Comparison of ENCODE assay signal across 11 cellular contexts in genomic region chr2:74496997-74497776, GRCh38. TPM values are rescaled to one million over a fixed set of nuclear protein-coding genes. Genes with fewer than 3 reads are reported as not detected.
DNase-seq lines count a peak whose midpoint lies in the region; ATAC-seq lines count a peak whose summit lies in the region.
"Had no signal": no experiment of that assay in that cellular context is flagged by ENCODE, and none has a peak within 500 bp of the region (broad histone marks: within the 10 kb centered on the region; RNA-seq: fewer than 3 reads in every experiment).

No MANE protein-coding gene starts in this region.

- POLR2A ChIA-PET in activated CD4-positive, alpha-beta T cell treated with anti-CD3 and anti-CD28 coated beads, Interleukin-2, amount 10 ng/mL, durations not matched to agents 7 days and 5 days (lab: Charles Lee) = no interaction called here

- peaks cover 28% of the 10 kb centered on the region for H3K36me3 Mint-ChIP-seq in activated CD4-positive, alpha-beta T cell treated with anti-CD3 and anti-CD28 coated beads, Interleukin-2, amount 10 ng/mL, durations not matched to agents 7 days and 5 days (ENCODE audit: low read depth)
- H3K36me3 Mint-ChIP-seq in activated T-helper 2 cell treated with anti-CD3 and anti-CD28 coated beads, Interferon-gamma antibody, Interleukin-2, Interleukin-4, amounts not matched to agents 10 μg/mL and 5 μg/mL and 100 μg/mL, durations not matched to agents 14 hours and 24 hours and 36 hours (ENCODE audit: low read depth) = peaks cover 41% of the 10 kb centered on the region
- peaks cover 38% of the 10 kb centered on the region for H3K36me3 Mint-ChIP-seq in stimulated activated effector memory CD8-positive, alpha-beta T cell treated with anti-CD3 and anti-CD28 coated beads, Interleukin-12 subunit alpha, Interleukin-12 subunit beta, amount 100 ng/mL, for 72 hours

- peaks cover 44% of the 10 kb centered on the region for H3K27me3 Mint-ChIP-seq in activated CD4-positive, alpha-beta T cell treated with anti-CD3 and anti-CD28 coated beads, Interleukin-2, amount 10 ng/mL, durations not matched to agents 7 days and 5 days
- peaks cover 25% of the 10 kb centered on the region for H3K27me3 Mint-ChIP-seq in activated T-helper 2 cell treated with anti-CD3 and anti-CD28 coated beads, Interferon-gamma antibody, Interleukin-2, Interleukin-4, amounts not matched to agents 10 μg/mL and 5 μg/mL and 100 μg/mL, durations not matched to agents 14 hours and 24 hours and 36 hours (ENCODE audit: low read depth)

- H3K4me1 Mint-ChIP-seq in activated CD4-positive, alpha-beta T cell treated with anti-CD3 and anti-CD28 coated beads, Interleukin-2, amount 10 ng/mL, durations not matched to agents 7 days and 5 days = peaks cover 30% of the 10 kb centered on the region
- peaks cover 21% of the 10 kb centered on the region for H3K4me1 Mint-ChIP-seq in activated T-helper 2 cell treated with anti-CD3 and anti-CD28 coated beads, Interferon-gamma antibody, Interleukin-2, Interleukin-4, amounts not matched to agents 10 μg/mL and 5 μg/mL and 100 μg/mL, durations not matched to agents 14 hours and 24 hours and 36 hours (ENCODE audit: low read depth)
- H3K4me1 Mint-ChIP-seq in stimulated activated effector memory CD8-positive, alpha-beta T cell treated with anti-CD3 and anti-CD28 coated beads, Interleukin-12 subunit alpha, Interleukin-12 subunit beta, amount 100 ng/mL, for 72 hours = peaks cover 29% of the 10 kb centered on the region

- no peak for DNase-seq in activated CD4-positive, alpha-beta T cell treated with anti-CD3 and anti-CD28 coated beads, Interleukin-2, amount 10 ng/mL, durations not matched to agents 7 days and 5 days
- no peak for DNase-seq in activated CD4-positive, alpha-beta T cell treated with anti-CD3 and anti-CD28 coated beads for 1 hour
- DNase-seq in activated T-helper 2 cell treated with anti-CD3 and anti-CD28 coated beads, Interferon-gamma antibody, Interleukin-2, Interleukin-4, amounts not matched to agents 10 μg/mL and 5 μg/mL and 100 μg/mL, durations not matched to agents 14 hours and 24 hours and 36 hours (ENCODE audit: low spot score) = no peak
- no peak for DNase-seq in left lobe of liver (ENCODE audit: low spot score)
- DNase-seq in stimulated activated effector memory CD8-positive, alpha-beta T cell treated with anti-CD3 and anti-CD28 coated beads, Interleukin-12 subunit alpha, Interleukin-12 subunit beta, amount 100 ng/mL, for 72 hours (ENCODE audit: low spot score in 2 of 2) = no peak
- no peak for DNase-seq in nucleus accumbens (lab: John Stamatoyannopoulos, UW)
- no peak for DNase-seq in AG08396 (ENCODE audit: low spot score)
- DNase-seq: activated gamma-delta T cell treated with Interleukin-2 at 50 U/mL for 16 hours; BE2C; stimulated activated CD4-positive, alpha-beta T cell treated with anti-CD3 and anti-CD28 coated beads, Interleukin-2, amount 100 ng/mL, for 48 hours had no signal

- CTCF ChIA-PET in activated CD4-positive, alpha-beta T cell treated with anti-CD3 and anti-CD28 coated beads, Interleukin-2, amount 10 ng/mL, durations not matched to agents 7 days and 5 days (lab: Charles Lee) = interaction anchor here (0.9 to 5.6 kb wide), 5 partner anchors 9 to 87 kb away, joined by 3 to 38 read pairs (median 3); partner anchors contain the start of genes CCDC142 and TTC31

- H3K9me3 Mint-ChIP-seq in activated CD4-positive, alpha-beta T cell treated with anti-CD3 and anti-CD28 coated beads, Interleukin-2, amount 10 ng/mL, durations not matched to agents 7 days and 5 days = no peaks in the 10 kb centered on the region
- no peaks in the 10 kb centered on the region for H3K9me3 Mint-ChIP-seq in activated T-helper 2 cell treated with anti-CD3 and anti-CD28 coated beads, Interferon-gamma antibody, Interleukin-2, Interleukin-4, amounts not matched to agents 10 μg/mL and 5 μg/mL and 100 μg/mL, durations not matched to agents 14 hours and 24 hours and 36 hours
- H3K9me3 Mint-ChIP-seq in stimulated activated effector memory CD8-positive, alpha-beta T cell treated with anti-CD3 and anti-CD28 coated beads, Interleukin-12 subunit alpha, Interleukin-12 subunit beta, amount 100 ng/mL, for 72 hours = no peaks in the 10 kb centered on the region

- peak overlapping the region; percentile 79 for H3K4me3 Mint-ChIP-seq in activated CD4-positive, alpha-beta T cell treated with anti-CD3 and anti-CD28 coated beads, Interleukin-2, amount 10 ng/mL, durations not matched to agents 7 days and 5 days
- H3K4me3 Mint-ChIP-seq in activated T-helper 2 cell treated with anti-CD3 and anti-CD28 coated beads, Interferon-gamma antibody, Interleukin-2, Interleukin-4, amounts not matched to agents 10 μg/mL and 5 μg/mL and 100 μg/mL, durations not matched to agents 14 hours and 24 hours and 36 hours (ENCODE audit: low read depth) = peak overlapping the region; percentile 86
- H3K4me3 Mint-ChIP-seq in stimulated activated effector memory CD8-positive, alpha-beta T cell treated with anti-CD3 and anti-CD28 coated beads, Interleukin-12 subunit alpha, Interleukin-12 subunit beta, amount 100 ng/mL, for 72 hours = peak overlapping the region; percentile 86

- no peak overlapping the region for H3K27ac Mint-ChIP-seq in activated CD4-positive, alpha-beta T cell treated with anti-CD3 and anti-CD28 coated beads, Interleukin-2, amount 10 ng/mL, durations not matched to agents 7 days and 5 days
- H3K27ac Mint-ChIP-seq in activated T-helper 2 cell treated with anti-CD3 and anti-CD28 coated beads, Interferon-gamma antibody, Interleukin-2, Interleukin-4, amounts not matched to agents 10 μg/mL and 5 μg/mL and 100 μg/mL, durations not matched to agents 14 hours and 24 hours and 36 hours = peak overlapping the region; percentile 33
- peak overlapping the region; percentile 88 for H3K27ac Mint-ChIP-seq in stimulated activated effector memory CD8-positive, alpha-beta T cell treated with anti-CD3 and anti-CD28 coated beads, Interleukin-12 subunit alpha, Interleukin-12 subunit beta, amount 100 ng/mL, for 72 hours

- ATAC-seq in left lobe of liver = peak; percentile 1
- ATAC-seq in stimulated activated effector memory CD8-positive, alpha-beta T cell treated with anti-CD3 and anti-CD28 coated beads, Interleukin-12 subunit alpha, Interleukin-12 subunit beta, amount 100 ng/mL, for 72 hours = no peak
- ATAC-seq in HG02970 (IDR thresholded peaks at IDR 0.05; ENCODE audit: low FRiP score, unreplicated experiment) = no peak

- intact Hi-C loops in activated T-helper 2 cell treated with anti-CD3 and anti-CD28 coated beads, Interferon-gamma antibody, Interleukin-2, Interleukin-4, amounts not matched to agents 10 μg/mL and 5 μg/mL and 100 μg/mL, durations not matched to agents 14 hours and 24 hours and 36 hours (cut with micrococcal nuclease) = loop anchor here (5.0 to 10.0 kb wide), 2 partner anchors 35 to 338 kb away; partner anchors contain the start of gene HK2

RNA-seq across cellular contexts. Expression of gene LBX2, which starts 2.2 kb away (rescaled TPM):
- under 1 TPM in 1 of 2 experiments, not detected in 1; 0.25 TPM for total RNA-seq in activated CD4-positive, alpha-beta T cell treated with anti-CD3 and anti-CD28 coated beads, Interleukin-2, amount 10 ng/mL, durations not matched to agents 7 days and 5 days
- 1.6 and 2.2 TPM in 2 replicates for total RNA-seq in activated T-helper 2 cell treated with anti-CD3 and anti-CD28 coated beads, Interferon-gamma antibody, Interleukin-2, Interleukin-4, amounts not matched to agents 10 μg/mL and 5 μg/mL and 100 μg/mL, durations not matched to agents 14 hours and 24 hours and 36 hours
- 7.7 TPM for total RNA-seq in left lobe of liver

RNA-seq across cellular contexts. Expression of gene PCGF1, which starts 10.3 kb away (rescaled TPM):
- 10 to 100 TPM; 25.8 to 35.6 TPM for total RNA-seq in activated CD4-positive, alpha-beta T cell treated with anti-CD3 and anti-CD28 coated beads, Interleukin-2, amount 10 ng/mL, durations not matched to agents 7 days and 5 days
- total RNA-seq in activated T-helper 2 cell treated with anti-CD3 and anti-CD28 coated beads, Interferon-gamma antibody, Interleukin-2, Interleukin-4, amounts not matched to agents 10 μg/mL and 5 μg/mL and 100 μg/mL, durations not matched to agents 14 hours and 24 hours and 36 hours = 36.5 and 39.7 TPM in 2 replicates
- total RNA-seq in left lobe of liver = 10.4 TPM

RNA-seq across cellular contexts. Expression of gene TTC31, which starts 14.3 kb away (rescaled TPM):
- 10 to 100 TPM; 45.8 to 46.3 TPM for total RNA-seq in activated CD4-positive, alpha-beta T cell treated with anti-CD3 and anti-CD28 coated beads, Interleukin-2, amount 10 ng/mL, durations not matched to agents 7 days and 5 days
- total RNA-seq in activated T-helper 2 cell treated with anti-CD3 and anti-CD28 coated beads, Interferon-gamma antibody, Interleukin-2, Interleukin-4, amounts not matched to agents 10 μg/mL and 5 μg/mL and 100 μg/mL, durations not matched to agents 14 hours and 24 hours and 36 hours = 35.1 and 35.9 TPM in 2 replicates
- 39.8 TPM for total RNA-seq in left lobe of liver

RNA-seq across cellular contexts. Expression of gene CCDC142, which starts 14.4 kb away (rescaled TPM):
- total RNA-seq in activated CD4-positive, alpha-beta T cell treated with anti-CD3 and anti-CD28 coated beads, Interleukin-2, amount 10 ng/mL, durations not matched to agents 7 days and 5 days = 10 to 100 TPM; 26.8 to 27.1 TPM
- total RNA-seq in activated T-helper 2 cell treated with anti-CD3 and anti-CD28 coated beads, Interferon-gamma antibody, Interleukin-2, Interleukin-4, amounts not matched to agents 10 μg/mL and 5 μg/mL and 100 μg/mL, durations not matched to agents 14 hours and 24 hours and 36 hours = 25.1 and 26.9 TPM in 2 replicates
- total RNA-seq in left lobe of liver = 14.0 TPM

RNA-seq across cellular contexts. Expression of gene TLX2, which starts 17.1 kb away (rescaled TPM):
- total RNA-seq in activated CD4-positive, alpha-beta T cell treated with anti-CD3 and anti-CD28 coated beads, Interleukin-2, amount 10 ng/mL, durations not matched to agents 7 days and 5 days = under 1 TPM; 0.40 to 0.52 TPM
- 0.82 and 0.92 TPM in 2 replicates for total RNA-seq in activated T-helper 2 cell treated with anti-CD3 and anti-CD28 coated beads, Interferon-gamma antibody, Interleukin-2, Interleukin-4, amounts not matched to agents 10 μg/mL and 5 μg/mL and 100 μg/mL, durations not matched to agents 14 hours and 24 hours and 36 hours
- total RNA-seq in left lobe of liver = 0.08 TPM
